11 cellular contexts compared by ENCODE assay signal in the genomic region with DNA sequence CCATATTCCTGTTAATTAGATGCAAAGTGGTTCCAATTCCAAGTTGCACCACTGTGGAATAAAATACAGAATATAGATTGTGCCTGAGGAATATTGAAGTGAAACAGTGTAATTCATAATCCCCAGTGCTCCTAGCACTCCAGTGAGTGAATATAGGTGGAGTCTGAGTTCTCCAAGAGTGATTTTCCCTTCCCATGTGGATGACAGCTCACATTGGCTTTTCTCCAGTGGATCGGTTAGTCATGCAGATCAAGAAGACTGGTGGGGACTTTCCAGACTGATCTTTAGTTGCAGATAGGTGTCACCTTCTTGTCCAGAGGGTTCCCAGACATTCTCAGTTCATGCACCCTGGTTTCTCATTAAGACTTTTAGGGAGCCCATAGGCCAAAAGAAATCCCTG. TPM values are rescaled to one million over a fixed set of nuclear protein-coding genes. Genes with fewer than 3 reads are reported as not detected.
DNase-seq lines count a peak whose midpoint lies in the region; TF ChIP-seq lines count a peak whose summit lies in the region.
"Had no signal": no experiment of that assay in that cellular context is flagged by ENCODE, and none has a peak within 500 bp of the region (broad histone marks: within the 10 kb centered on the region; RNA-seq: fewer than 3 reads in every experiment).

No MANE protein-coding gene starts in this region.

- H3K9me3 ChIP-seq in prostate gland: no peaks in the 10 kb centered on the region

- H3K27ac ChIP-seq in prostate gland: peak overlapping the region in 1 of 2 donors; percentile 22

- intact Hi-C loops in prostate gland (cut with DNase I): no loop called here

- H3K4me1 ChIP-seq in prostate gland (replicated peaks): peaks cover 11% of the 10 kb centered on the region

- no peaks in the 10 kb centered on the region for H3K36me3 ChIP-seq in prostate gland

- no peak overlapping the region for H3K4me3 ChIP-seq in prostate gland
- H3K4me3 ChIP-seq: smooth muscle cell had no signal

- DNase-seq in COLO829 (ENCODE audit: low spot score): peak; percentile 52
- peak; percentile 35 to 64 for DNase-seq in NCI-H446 (lab: John Stamatoyannopoulos, UW)
- DNase-seq in dedifferentiated amniotic fluid mesenchymal stem cell (ENCODE audit: extremely low spot score): peak; percentile 85
- peak; percentile 83 for DNase-seq in myocyte (ENCODE audit: low read depth)
- DNase-seq in prostate gland (ENCODE audit: low spot score): no peak
- no peak for DNase-seq in DMS153 (lab: John Stamatoyannopoulos, UW)
- DNase-seq in T-helper 9 cell: no peak
- DNase-seq in activated gamma-delta T cell treated with Interleukin-2 at 50 U/mL for 16 hours: no peak
- DNase-seq: activated CD4-positive, alpha-beta T cell treated with anti-CD3 and anti-CD28 coated beads, Interleukin-2, amount 50 U/mL, for 4 hours; central memory CD4-positive, alpha-beta T cell had no signal

- 7% methylated on average over 1 of the region's 1 CpG for WGBS in prostate gland

- TF ChIP-seq CTCF in prostate gland (IDR thresholded peaks at IDR 0.05): no peak

- no peak for TF ChIP-seq POLR2A in prostate gland (IDR thresholded peaks at IDR 0.05)

- no peaks in the 10 kb centered on the region for H3K27me3 ChIP-seq in prostate gland (replicated peaks; ENCODE audit: insufficient read depth)

RNA-seq across cellular contexts. Expression of a gene that starts 47.8 kb away (rescaled TPM):
- total RNA-seq in myocyte (11.9 and 18.7 TPM in 2 replicates), prostate gland (100 to 1,000 TPM in 1 of 2 donors, 10 to 100 TPM in 1; 85.2 to 163 TPM)
- polyA plus RNA-seq in myocyte (2012): 5.4 TPM

Comparison
In these comparisons a context has a peak if more than half of its experiments do, and no peak if none do; other contexts are left out.
1. DNase-seq: peak in COLO829 (single experiment), NCI-H446 (2 of 2), dedifferentiated amniotic fluid mesenchymal stem cell (single experiment) and myocyte (single experiment); none in prostate gland (single experiment), DMS153 (single experiment), T-helper 9 cell (single experiment) and activated gamma-delta T cell treated with Interleukin-2 at 50 U/mL for 16 hours (single experiment).